Comparison of ENCODE assay signal across 19 cellular contexts in the genomic region with DNA sequence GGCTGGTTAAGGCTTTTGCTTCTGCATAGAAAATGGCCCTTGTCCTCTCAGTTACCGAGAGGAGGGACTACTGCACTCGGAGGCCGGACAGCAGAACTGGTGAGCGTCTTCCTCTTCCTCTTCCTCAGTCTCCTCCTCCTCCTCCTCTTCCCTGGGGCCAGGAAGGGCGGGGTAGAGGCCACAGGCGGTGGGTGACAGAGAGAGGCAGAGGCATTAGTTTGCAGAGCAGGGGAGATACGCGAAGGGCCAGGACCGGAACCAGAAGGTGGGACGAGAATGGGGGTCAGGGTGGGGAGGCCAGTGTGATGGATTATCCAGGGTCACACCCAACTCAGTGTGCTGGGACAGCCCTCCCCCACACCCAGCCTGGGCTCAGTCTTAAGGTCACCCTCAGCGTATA. TPM values are rescaled to one million over a fixed set of nuclear protein-coding genes. Genes with fewer than 3 reads are reported as not detected.
DNase-seq lines count a peak whose midpoint lies in the region; ATAC-seq, FAIRE-seq and TF ChIP-seq lines count a peak whose summit lies in the region.
"Had no signal": no experiment of that assay in that cellular context is flagged by ENCODE, and none has a peak within 500 bp of the region (broad histone marks: within the 10 kb centered on the region; RNA-seq: fewer than 3 reads in every experiment).

No MANE protein-coding gene starts in this region.

- H2AFZ ChIP-seq in PC-9 (no peak overlapping the region), trophoblast cell (ENCODE audit: insufficient read depth, low read length, poor library complexity) (no peak overlapping the region)
- H2AFZ ChIP-seq: GM23248 had no signal

- H3K27ac Mint-ChIP-seq in activated T-helper 1 cell treated with anti-CD3 and anti-CD28 coated beads, Interleukin-12 subunit alpha, Interleukin-12 subunit beta, Interleukin-2, Interleukin-4 antibody, amounts not matched to agents 30 ng/mL and 10 ng/mL and 1 ng/mL, durations not matched to agents 14 hours and 24 hours and 36 hours = no peak overlapping the region
- H3K27ac Mint-ChIP-seq: CD8-positive, alpha-beta T cell had no signal

- no peak overlapping the region for H4K91ac ChIP-seq in trophoblast cell (ENCODE audit: low read depth, low read length)

- H3K36me3 Mint-ChIP-seq in activated T-helper 1 cell treated with anti-CD3 and anti-CD28 coated beads, Interleukin-12 subunit alpha, Interleukin-12 subunit beta, Interleukin-2, Interleukin-4 antibody, amounts not matched to agents 30 ng/mL and 10 ng/mL and 1 ng/mL, durations not matched to agents 14 hours and 24 hours and 36 hours (ENCODE audit: low read depth) = no peaks in the 10 kb centered on the region
- H3K36me3 Mint-ChIP-seq: CD8-positive, alpha-beta T cell had no signal

- H3K27me3 Mint-ChIP-seq in activated T-helper 1 cell treated with anti-CD3 and anti-CD28 coated beads, Interleukin-12 subunit alpha, Interleukin-12 subunit beta, Interleukin-2, Interleukin-4 antibody, amounts not matched to agents 30 ng/mL and 10 ng/mL and 1 ng/mL, durations not matched to agents 14 hours and 24 hours and 36 hours (ENCODE audit: insufficient read depth) = peaks cover 2% of the 10 kb centered on the region

- H3K79me2 ChIP-seq in PC-9 (ENCODE audit: low read depth) = no peaks in the 10 kb centered on the region
- H3K79me2 ChIP-seq in trophoblast cell (ENCODE audit: control insufficient read depth, insufficient read depth, low read length, poor library complexity) = no peaks in the 10 kb centered on the region

- peak overlapping the region; percentile 98 for H3K4me2 ChIP-seq in A549
- peak overlapping the region; percentile 10; the same call in 1 of the 2 replicates for H3K4me2 ChIP-seq in PC-9
- H3K4me2 ChIP-seq in trophoblast cell (ENCODE audit: low read length) = no peak overlapping the region

- H4K20me1 ChIP-seq in PC-9 (ENCODE audit: insufficient read depth) = no peaks in the 10 kb centered on the region

- H3K9ac ChIP-seq in trophoblast cell (ENCODE audit: low read length) = no peak overlapping the region

- H3K4me3 ChIP-seq in A549 (peak overlapping the region; percentile 29), PC-9 (no peak overlapping the region), trophoblast cell (ENCODE audit: low read depth, low read length) (no peak overlapping the region), tibial nerve (no peak overlapping the region)
- H3K4me3 ChIP-seq: GM23248, heart left ventricle, MG63, psoas muscle had no signal

- no peak for TF ChIP-seq RAD21 in A549 (conservative IDR thresholded peaks at IDR 0.05 in 1 of 2, IDR thresholded peaks at IDR 0.05 in 1 of 2)

- no peak overlapping the region for H3K4me3 Mint-ChIP-seq in activated T-helper 1 cell treated with anti-CD3 and anti-CD28 coated beads, Interleukin-12 subunit alpha, Interleukin-12 subunit beta, Interleukin-2, Interleukin-4 antibody, amounts not matched to agents 30 ng/mL and 10 ng/mL and 1 ng/mL, durations not matched to agents 14 hours and 24 hours and 36 hours
- H3K4me3 Mint-ChIP-seq: CD8-positive, alpha-beta T cell had no signal

- H3K4ac ChIP-seq in trophoblast cell (ENCODE audit: low read depth, low read length) = no peak overlapping the region

- no peaks in the 10 kb centered on the region for H3K79me1 ChIP-seq in trophoblast cell (ENCODE audit: low read length)

- DNase-seq in A549 (ENCODE audit: low read depth in 1 of 2, low spot score in 1 of 2) (no peak), GF-D8 (lab: John Stamatoyannopoulos, UW) (peak; percentile 1), PC-9 (no peak), islet precursor cell (peak; percentile 36), trophoblast cell (no peak), tibial nerve (ENCODE audit: low spot score in 2 of 2) (no peak)
- DNase-seq in activated T-helper 1 cell treated with anti-CD3 and anti-CD28 coated beads, Interleukin-12 subunit alpha, Interleukin-12 subunit beta, Interleukin-2, Interleukin-4 antibody, amounts not matched to agents 30 ng/mL and 10 ng/mL and 1 ng/mL, durations not matched to agents 14 hours and 24 hours and 36 hours (ENCODE audit: low spot score) = no peak
- DNase-seq: activated CD4-positive, CD25-positive, alpha-beta regulatory T cell treated with anti-CD3 and anti-CD28 coated beads, Interleukin-2, amount 50 U/mL, for 72 hours; activated gamma-delta T cell; CD8-positive, alpha-beta T cell; effector CD4-positive, alpha-beta T cell; GM23248; heart left ventricle; HFFc6; mesendoderm; MG63; NCI-H524 treated with DMSO at 0.1 percent for 48 hours; psoas muscle had no signal

- BruUV-seq in PC-9 (replicated peaks; lab: Mats Ljungman, UMichigan) = no TSS peak

- H3K36me3 ChIP-seq in PC-9 (ENCODE audit: low read depth) (no peaks in the 10 kb centered on the region), trophoblast cell (ENCODE audit: control insufficient read depth in 1 of 2, insufficient read depth in 2 of 2, low read length in 2 of 2) (no peaks in the 10 kb centered on the region), tibial nerve (no peaks in the 10 kb centered on the region)
- H3K36me3 ChIP-seq: heart left ventricle, MG63 had no signal

- H3K23ac ChIP-seq in trophoblast cell (ENCODE audit: low read length) = no peak overlapping the region

- H3K9me2 ChIP-seq in PC-9 (ENCODE audit: insufficient read depth) = no peaks in the 10 kb centered on the region

- 24% methylated on average over 9 of the region's 11 CpGs for WGBS in A549 (ENCODE audit: missing lambda C conversion rate)
- no CpG with 5 or more reads among the region's 11 CpGs for WGBS in trophoblast cell (ENCODE audit: extremely low coverage, insufficient coverage, insufficient read length)
- 36 to 59% methylated on average over 9 to 11 of the region's 11 CpGs for WGBS in tibial nerve, 2 donors

- no peak overlapping the region for H4K12ac ChIP-seq in trophoblast cell (ENCODE audit: low read depth, low read length)

- H3K27me3 ChIP-seq in PC-9 (ENCODE audit: insufficient read depth, low read depth) (no peaks in the 10 kb centered on the region), trophoblast cell (ENCODE audit: insufficient read depth, low read length) (no peaks in the 10 kb centered on the region), tibial nerve (peaks cover 0 to 40% of the 10 kb centered on the region in 2 donors)
- H3K27me3 ChIP-seq: MG63 had no signal

- H2BK12ac ChIP-seq in trophoblast cell (ENCODE audit: low read length) = no peak overlapping the region

- no peak for TF ChIP-seq CTCF in A549 (IDR thresholded peaks at IDR 0.05)
- no peak for TF ChIP-seq CTCF in PC-9 (conservative IDR thresholded peaks at IDR 0.05)
- no peak for TF ChIP-seq CTCF in tibial nerve (IDR thresholded peaks at IDR 0.05)

- no peak overlapping the region for H4K8ac ChIP-seq in trophoblast cell (ENCODE audit: low read depth, low read length)

- H3K4me1 ChIP-seq in A549 = peaks cover 78% of the 10 kb centered on the region
- H3K4me1 ChIP-seq in PC-9 (replicated peaks; ENCODE audit: insufficient read depth) = peaks cover 40% of the 10 kb centered on the region
- H3K4me1 ChIP-seq in trophoblast cell (ENCODE audit: control insufficient read depth in 1 of 2, insufficient read depth in 2 of 2, low read length in 2 of 2) = no peaks in the 10 kb centered on the region
- peaks cover 0 to 29% (median 7%) of the 10 kb centered on the region in 4 donors for H3K4me1 ChIP-seq in tibial nerve
- H3K4me1 ChIP-seq: psoas muscle had no signal

- H3K9me3 Mint-ChIP-seq in activated T-helper 1 cell treated with anti-CD3 and anti-CD28 coated beads, Interleukin-12 subunit alpha, Interleukin-12 subunit beta, Interleukin-2, Interleukin-4 antibody, amounts not matched to agents 30 ng/mL and 10 ng/mL and 1 ng/mL, durations not matched to agents 14 hours and 24 hours and 36 hours = no peaks in the 10 kb centered on the region
- H3K9me3 Mint-ChIP-seq: CD8-positive, alpha-beta T cell; HFFc6 had no signal

- H3K9me3 ChIP-seq in A549 = no peaks in the 10 kb centered on the region
- no peaks in the 10 kb centered on the region for H3K9me3 ChIP-seq in PC-9 (ENCODE audit: insufficient read depth, low read depth)
- no peaks in the 10 kb centered on the region for H3K9me3 ChIP-seq in trophoblast cell (ENCODE audit: insufficient read depth, low read depth, low read length)
- no peaks in the 10 kb centered on the region for H3K9me3 ChIP-seq in tibial nerve
- H3K9me3 ChIP-seq: heart left ventricle, MG63, psoas muscle had no signal

- TF ChIP-seq EP300 in A549 (IDR thresholded peaks at IDR 0.05) (no peak), tibial nerve (IDR thresholded peaks at IDR 0.05) (no peak)

- TF ChIP-seq POLR2A in A549 (IDR thresholded peaks at IDR 0.05; ENCODE audit: low read length) (no peak), tibial nerve (IDR thresholded peaks at IDR 0.05) (no peak)

- peaks cover 11% of the 10 kb centered on the region; the same call in 1 of the 2 replicates for H3F3A ChIP-seq in PC-9 (ENCODE audit: insufficient read depth, low read depth)

- peaks cover 21% of the 10 kb centered on the region for H3K4me1 Mint-ChIP-seq in activated T-helper 1 cell treated with anti-CD3 and anti-CD28 coated beads, Interleukin-12 subunit alpha, Interleukin-12 subunit beta, Interleukin-2, Interleukin-4 antibody, amounts not matched to agents 30 ng/mL and 10 ng/mL and 1 ng/mL, durations not matched to agents 14 hours and 24 hours and 36 hours (ENCODE audit: low read depth)

- intact Hi-C loops in PC-9 (cut with micrococcal nuclease; ENCODE audit: unreplicated experiment) = no loop called here
- intact Hi-C loops in activated T-helper 1 cell treated with anti-CD3 and anti-CD28 coated beads, Interleukin-12 subunit alpha, Interleukin-12 subunit beta, Interleukin-2, Interleukin-4 antibody, amounts not matched to agents 30 ng/mL and 10 ng/mL and 1 ng/mL, durations not matched to agents 14 hours and 24 hours and 36 hours (cut with micrococcal nuclease) = no loop called here

- H3K18ac ChIP-seq in trophoblast cell (ENCODE audit: low read length) = no peak overlapping the region

- CTCF ChIA-PET in A549 (lab: Yijun Ruan, JAX) (interaction anchor here (1.2 to 1.5 kb wide), 2 partner anchors 12 to 13 kb away, joined by 4 read pairs; no protein-coding TSS in a partner anchor), PC-9 (lab: Charles Lee) (no interaction called here)

- POLR2A ChIA-PET in A549 (lab: Yijun Ruan, JAX) = no interaction called here
- POLR2A ChIA-PET in PC-9 (lab: Charles Lee; ENCODE audit: unreplicated experiment) = interaction anchor here (0.6 kb wide), 1 partner anchor 174 kb away, joined by 3 read pairs; no protein-coding TSS in a partner anchor

- H3K27ac ChIP-seq in A549 (peak overlapping the region; percentile 92 to 99), PC-9 (0 out of 2 replicates have a peak overlapping the region, but pooled peaks have one; percentile 19), trophoblast cell (ENCODE audit: low read depth, low read length) (no peak overlapping the region), tibial nerve (peak overlapping the region in 2 of 4 donors; percentile 56 to 59)
- H3K27ac ChIP-seq: psoas muscle had no signal

- no peak overlapping the region for H2BK120ac ChIP-seq in trophoblast cell (ENCODE audit: insufficient read depth, low read length, poor library complexity)

- peak; percentile 28 for FAIRE-seq in A549 (lab: Jason Lieb, UNC)

- ATAC-seq in A549 = no peak
- no peak for ATAC-seq in GM21447 (IDR thresholded peaks at IDR 0.05; ENCODE audit: unreplicated experiment)
- ATAC-seq: CD8-positive, alpha-beta T cell; psoas muscle had no signal

- no peak overlapping the region for H3K14ac ChIP-seq in trophoblast cell (ENCODE audit: low read length)

- no peak overlapping the region for H2AK5ac ChIP-seq in trophoblast cell (ENCODE audit: low read length)

- H2BK5ac ChIP-seq in trophoblast cell (ENCODE audit: low read depth, low read length, poor library complexity) = no peak overlapping the region

RNA-seq across cellular contexts. Expression of gene IQSEC2, which starts 14.5 kb away (rescaled TPM):
- polyA plus RNA-seq in A549 (2011; rRNA removed) (28.3 and 45.3 TPM in 2 replicates), A549 (2017; fragmentation: RNase III; extraction: RNeasy Plus Mini Kit Qiagen cat#74134 plus additional on column Dnase treatment) (31.9 to 41.4 TPM (median 37.6 TPM) in 3 replicates)
- 30.6 and 35.6 TPM in 2 replicates for polyA plus RNA-seq in A549 (2012; cell fraction: cytosol; rRNA removed)
- polyA plus RNA-seq in A549 (2012; cell fraction: nucleus; rRNA removed) = 22.9 and 25.9 TPM in 2 replicates
- polyA minus RNA-seq in A549 (2011; rRNA and poly(A)+ RNA removed) = 37.6 and 40.7 TPM in 2 replicates
- total RNA-seq in PC-9 (2021) (45.7 and 49.3 TPM in 2 replicates), tibial nerve (10 to 100 TPM; 20.4 to 31.8 (median 28.0) TPM)
- total RNA-seq in activated T-helper 1 cell treated with anti-CD3 and anti-CD28 coated beads, Interleukin-12 subunit alpha, Interleukin-12 subunit beta, Interleukin-2, Interleukin-4 antibody, amounts not matched to agents 30 ng/mL and 10 ng/mL and 1 ng/mL, durations not matched to agents 14 hours and 24 hours and 36 hours = 0.26 and 0.27 TPM in 2 replicates
- polyA plus RNA-seq in trophoblast cell (2013) = 3.1 and 3.7 TPM in 2 replicates

RNA-seq across cellular contexts. Expression of gene KDM5C, which starts 41.9 kb away (rescaled TPM):
- 66.8 and 82.0 TPM in 2 replicates for polyA plus RNA-seq in A549 (2011; rRNA removed)
- 39.3 and 51.0 TPM in 2 replicates for polyA plus RNA-seq in A549 (2012; cell fraction: cytosol; rRNA removed)
- 109 and 122 TPM in 2 replicates for polyA plus RNA-seq in A549 (2012; cell fraction: nucleus; rRNA removed)
- polyA plus RNA-seq in A549 (2017; fragmentation: RNase III; extraction: RNeasy Plus Mini Kit Qiagen cat#74134 plus additional on column Dnase treatment) = 43.9 to 48.9 TPM (median 46.5 TPM) in 3 replicates
- polyA minus RNA-seq in A549 (2011; rRNA and poly(A)+ RNA removed) = 145 and 151 TPM in 2 replicates
- 133 and 142 TPM in 2 replicates for total RNA-seq in PC-9 (2021)
- 115 and 120 TPM in 2 replicates for total RNA-seq in activated T-helper 1 cell treated with anti-CD3 and anti-CD28 coated beads, Interleukin-12 subunit alpha, Interleukin-12 subunit beta, Interleukin-2, Interleukin-4 antibody, amounts not matched to agents 30 ng/mL and 10 ng/mL and 1 ng/mL, durations not matched to agents 14 hours and 24 hours and 36 hours
- 31.3 and 33.3 TPM in 2 replicates for polyA plus RNA-seq in trophoblast cell (2013)
- 100 to 1,000 TPM in 2 of 4 donors, 10 to 100 TPM in 2; 56.8 to 127 (median 112) TPM for total RNA-seq in tibial nerve

Comparison
In these comparisons a context has a peak if more than half of its experiments do, and no peak if none do; other contexts are left out.
1. DNase-seq: peak in GF-D8 (single experiment) and islet precursor cell (single experiment); none in A549 (0 of 2), PC-9 (0 of 2), activated T-helper 1 cell treated with anti-CD3 and anti-CD28 coated beads, Interleukin-12 subunit alpha, Interleukin-12 subunit beta, Interleukin-2, Interleukin-4 antibody, amounts not matched to agents 30 ng/mL and 10 ng/mL and 1 ng/mL, durations not matched to agents 14 hours and 24 hours and 36 hours (single experiment), trophoblast cell (0 of 2) and tibial nerve (0 of 2).
2. RNA of gene IQSEC2, which starts 14.5 kb away (total RNA-seq): 45.7 to 49.3 TPM in PC-9 and 20.4 to 31.8 TPM in tibial nerve; 0.26 to 0.27 TPM in activated T-helper 1 cell treated with anti-CD3 and anti-CD28 coated beads, Interleukin-12 subunit alpha, Interleukin-12 subunit beta, Interleukin-2, Interleukin-4 antibody, amounts not matched to agents 30 ng/mL and 10 ng/mL and 1 ng/mL, durations not matched to agents 14 hours and 24 hours and 36 hours; every median in the first group is over 10 times any median in the second.